Comparison of ENCODE assay signal across 8 cellular contexts in the genomic region with DNA sequence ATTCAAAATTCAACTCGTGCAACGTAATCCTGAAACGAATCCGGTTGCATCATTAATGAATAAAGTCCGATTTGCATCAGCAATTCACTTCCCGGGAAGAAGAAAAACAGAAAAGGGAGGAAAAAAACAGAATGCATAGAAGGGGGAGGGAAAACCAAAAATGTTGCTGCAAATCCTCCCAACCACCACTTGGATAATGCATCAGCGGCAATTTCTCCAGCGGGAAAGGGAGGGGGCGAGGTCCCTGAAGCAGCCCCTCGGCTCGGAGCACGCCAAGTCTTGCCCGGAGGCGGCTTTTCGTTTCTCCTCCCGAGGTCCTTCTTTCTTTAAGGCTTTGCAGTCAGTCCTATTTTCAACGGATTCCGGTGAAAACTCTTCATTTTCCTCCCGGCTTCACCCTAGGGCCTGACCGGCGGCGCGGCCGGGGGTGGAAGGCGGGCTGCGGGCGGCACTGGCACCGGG. TPM values are rescaled to one million over a fixed set of nuclear protein-coding genes. Genes with fewer than 3 reads are reported as not detected.
DNase-seq lines count a peak whose midpoint lies in the region; ATAC-seq and TF ChIP-seq lines count a peak whose summit lies in the region.

No MANE protein-coding gene starts in this region.

- H3K27me3 ChIP-seq in parathyroid adenoma (ENCODE audit: control insufficient read depth, insufficient read depth, low read length) = no peaks in the 10 kb centered on the region

- intact Hi-C loops in left ventricle myocardium superior (cut with micrococcal nuclease) = no loop called here

- peak overlapping the region; percentile 81 for H3K27ac ChIP-seq in parathyroid adenoma

- H3K4me1 ChIP-seq in parathyroid adenoma = no peaks in the 10 kb centered on the region

- no peaks in the 10 kb centered on the region for H3K9me3 ChIP-seq in parathyroid adenoma (ENCODE audit: control insufficient read depth, low read length)

- peak; percentile 10 for TF ChIP-seq CTCF in parathyroid adenoma (IDR thresholded peaks at IDR 0.05)

- peak overlapping the region; percentile 71 for H3K4me2 ChIP-seq in parathyroid adenoma (ENCODE audit: low read length)

- peak; percentile 29 for ATAC-seq in GM18505 (IDR thresholded peaks at IDR 0.05; ENCODE audit: unreplicated experiment)
- ATAC-seq in left ventricle myocardium superior = peak; percentile 9
- ATAC-seq in HG03469 (IDR thresholded peaks at IDR 0.05; ENCODE audit: unreplicated experiment) = no peak

- no peaks in the 10 kb centered on the region for H3K36me3 ChIP-seq in parathyroid adenoma (ENCODE audit: control insufficient read depth, insufficient read depth, low read length)

- TF ChIP-seq POLR2A in GM18505 (IDR thresholded peaks at IDR 0.05; ENCODE audit: borderline replicate concordance, extremely low read depth, insufficient read depth, insufficient read length) = no peak

- H3K4me3 ChIP-seq in parathyroid adenoma (ENCODE audit: low read depth, low read length) = peak overlapping the region; percentile 70

- DNase-seq in AG08395 (ENCODE audit: low spot score) (peak; percentile 46), NCI-H345 (lab: John Stamatoyannopoulos, UW) (peak; percentile 63), amygdala (lab: John Stamatoyannopoulos, UW) (peak in 47 of 56 donors; percentile 6 to 86 (median 56)), left ventricle myocardium superior (no peak), NAMALWA (ENCODE audit: low spot score) (no peak)

- peak overlapping the region; percentile 88 for H2AFZ ChIP-seq in parathyroid adenoma

- peak overlapping the region; percentile 14 for H3K9ac ChIP-seq in parathyroid adenoma

- H3K79me2 ChIP-seq in parathyroid adenoma = no peaks in the 10 kb centered on the region

RNA-seq across cellular contexts. Expression of a gene that starts 0.7 kb away (rescaled TPM):
- 37.4 TPM for total RNA-seq in left ventricle myocardium superior

Comparison
In these comparisons a context has a peak if more than half of its experiments do, and no peak if none do; other contexts are left out.
1. DNase-seq: peak in AG08395 (single experiment), NCI-H345 (single experiment) and amygdala (47 of 56); none in left ventricle myocardium superior (single experiment) and NAMALWA (single experiment).